In genomic region chr12:3083241-3083921, GRCh38 we compare ENCODE assay signal across 15 cellular contexts. TPM values are rescaled to one million over a fixed set of nuclear protein-coding genes. Genes with fewer than 3 reads are reported as not detected.
A peak's percentile ranks its signal among the peaks of the same experiment; 100 is the strongest.
DNase-seq lines count a peak whose midpoint lies in the region; ATAC-seq and TF ChIP-seq lines count a peak whose summit lies in the region.
"Had no signal": no experiment of that assay in that cellular context is flagged by ENCODE, and none has a peak within 500 bp of the region (broad histone marks: within the 10 kb centered on the region; RNA-seq: fewer than 3 reads in every experiment).

No MANE protein-coding gene starts in this region.

- WGBS in esophagus, 2 donors = 71 to 75% methylated on average over 6 of the region's 6 CpGs
- 68 to 69% methylated on average over 6 of the region's 6 CpGs for WGBS in lung, 2 donors
- 79% methylated on average over 6 of the region's 6 CpGs for WGBS in smooth muscle cell (ENCODE audit: low lambda C conversion rate)

- H3K4me1 ChIP-seq in HUES48 (ENCODE audit: control insufficient read depth, insufficient read depth, low read length) (peaks cover 32% of the 10 kb centered on the region), esophagus (ENCODE audit: control insufficient read depth in 2 of 2, insufficient read depth in 2 of 2, low read length in 1 of 2) (peaks cover 2 to 11% of the 10 kb centered on the region in 2 donors), lung (ENCODE audit: control insufficient read depth in 2 of 2, insufficient read depth in 2 of 2, low read length in 2 of 2) (peaks cover 6 to 32% of the 10 kb centered on the region in 2 donors), smooth muscle cell (ENCODE audit: low read depth) (peaks cover 15% of the 10 kb centered on the region)
- H3K4me1 ChIP-seq: SJSA1 had no signal

- TF ChIP-seq CTCF in lung (IDR thresholded peaks at IDR 0.05; ENCODE audit: control extremely low read depth, extremely low read depth) (no peak), smooth muscle cell (IDR thresholded peaks at IDR 0.05; ENCODE audit: borderline replicate concordance, insufficient read depth, poor library complexity, severe bottlenecking) (no peak)

- H4K20me1 ChIP-seq in smooth muscle cell (ENCODE audit: low read depth) = peaks cover 79% of the 10 kb centered on the region

- peak overlapping the region; percentile 87 for H3K27ac ChIP-seq in HUES48 (ENCODE audit: low read depth, low read length)
- peak overlapping the region; percentile 17 for H3K27ac ChIP-seq in esophagus (ENCODE audit: low read depth in 2 of 2, low read length in 1 of 2)
- H3K27ac ChIP-seq in lung (ENCODE audit: low read depth in 1 of 2, low read length in 1 of 2) = peak overlapping the region; percentile 41 to 64
- peak overlapping the region; percentile 24 for H3K27ac ChIP-seq in smooth muscle cell (ENCODE audit: low read depth)
- H3K27ac ChIP-seq: SJSA1 had no signal

- H3K79me2 ChIP-seq in smooth muscle cell (ENCODE audit: low read depth) = peaks cover 30% of the 10 kb centered on the region

- H3K4me2 ChIP-seq in smooth muscle cell = no peak overlapping the region

- H3K4me3 ChIP-seq in HUES48 (ENCODE audit: low read depth, low read length) (no peak overlapping the region), esophagus (ENCODE audit: low read depth in 1 of 2, low read length in 2 of 2) (no peak overlapping the region), lung (no peak overlapping the region), smooth muscle cell (no peak overlapping the region)
- H3K4me3 ChIP-seq: SJSA1 had no signal

- no peak overlapping the region for H2AFZ ChIP-seq in smooth muscle cell (ENCODE audit: low read depth)

- ATAC-seq in lung (ENCODE audit: insufficient read depth, low FRiP score) = no peak
- no peak for ATAC-seq in HG03175 (IDR thresholded peaks at IDR 0.05; ENCODE audit: unreplicated experiment)
- ATAC-seq: activated CD4-positive, CD25-positive, alpha-beta regulatory T cell treated with anti-CD3 and anti-CD28 coated beads, Interleukin-2, amount 50 U/mL, for 24 hours had no signal

- DNase-seq in lung (ENCODE audit: low spot score) = no peak
- no peak for DNase-seq in smooth muscle cell (lab: John Stamatoyannopoulos, UW; ENCODE audit: unreplicated experiment)
- no peak for DNase-seq in activated naive CD4-positive, alpha-beta T cell treated with anti-CD3 and anti-CD28 coated beads, Interleukin-2, amount 50 U/mL, for 16 hours
- no peak for DNase-seq in superior temporal gyrus (ENCODE audit: extremely low spot score)
- no peak for DNase-seq in HUDEP-2 (lab: John Stamatoyannopoulos, UW; ENCODE audit: unreplicated experiment in 76 of 76)
- DNase-seq: amygdala, Calu3, islet precursor cell, NCI-H2029 treated with DMSO at 0.1 percent for 48 hours, NCI-H524 treated with DMSO at 0.1 percent for 48 hours had no signal

- H3K27me3 ChIP-seq in HUES48 (ENCODE audit: control insufficient read depth, insufficient read depth, low read length) (0 out of 2 replicates have a peak, but pooled peaks cover under 1% of the 10 kb centered on the region), esophagus (ENCODE audit: control insufficient read depth in 1 of 2, insufficient read depth in 2 of 2, low read length in 2 of 2) (no peaks in the 10 kb centered on the region), lung (ENCODE audit: control insufficient read depth, insufficient read depth) (no peaks in the 10 kb centered on the region), smooth muscle cell (ENCODE audit: low read depth) (no peaks in the 10 kb centered on the region)
- H3K27me3 ChIP-seq: SJSA1 had no signal

- H3K36me3 ChIP-seq in HUES48 (ENCODE audit: control insufficient read depth, insufficient read depth, low read length) = no peaks in the 10 kb centered on the region
- no peaks in the 10 kb centered on the region for H3K36me3 ChIP-seq in esophagus (ENCODE audit: control insufficient read depth in 2 of 2, insufficient read depth in 2 of 2, low read length in 1 of 2)
- peaks cover 0 to 3% of the 10 kb centered on the region in 2 donors for H3K36me3 ChIP-seq in lung (ENCODE audit: control insufficient read depth in 2 of 2, insufficient read depth in 2 of 2, low read length in 2 of 2)
- H3K36me3 ChIP-seq in smooth muscle cell (ENCODE audit: low read depth) = no peaks in the 10 kb centered on the region
- H3K36me3 ChIP-seq: SJSA1 had no signal

- no peaks in the 10 kb centered on the region for H3K9me3 ChIP-seq in HUES48 (ENCODE audit: control insufficient read depth, insufficient read depth, low read length)
- H3K9me3 ChIP-seq in esophagus (ENCODE audit: control insufficient read depth in 2 of 2, insufficient read depth in 1 of 2, low read depth in 1 of 2, low read length in 1 of 2) = no peaks in the 10 kb centered on the region
- H3K9me3 ChIP-seq in lung (ENCODE audit: control insufficient read depth in 2 of 2, insufficient read depth in 1 of 2, low read length in 1 of 2) = no peaks in the 10 kb centered on the region
- H3K9me3 ChIP-seq in smooth muscle cell (replicated peaks; ENCODE audit: low read depth) = no peaks in the 10 kb centered on the region
- H3K9me3 ChIP-seq: SJSA1 had no signal

- H3K9ac ChIP-seq in HUES48 (ENCODE audit: low read depth, low read length) (no peak overlapping the region), smooth muscle cell (ENCODE audit: low read depth) (no peak overlapping the region)

- H3F3A ChIP-seq in smooth muscle cell (ENCODE audit: low read depth) = peaks cover 4% of the 10 kb centered on the region

RNA-seq across cellular contexts. Expression of gene TSPAN9, which starts 6.2 kb away (rescaled TPM):
- polyA plus RNA-seq in esophagus (1 to 10 TPM; 8.2 to 9.2 TPM), lung (10 to 100 TPM; 23.0 to 27.7 TPM), smooth muscle cell (14.4 and 17.7 TPM in 2 replicates)
- total RNA-seq in lung (10 to 100 TPM; 40.1 to 72.3 TPM), smooth muscle cell (29.8 and 46.9 TPM in 2 replicates)

Comparison
In these comparisons a context has a peak if more than half of its experiments do, and no peak if none do; other contexts are left out.
1. H3K27ac ChIP-seq: peak in every context shown above with its lines; median percentile 87 in HUES48; 52 in lung; 24 in smooth muscle cell; 17 in esophagus.